1 cellular context compared by ENCODE assay signal in genomic region chr17:81917565-81918332, GRCh38.
TF ChIP-seq lines count a peak whose summit lies in the region.

Gene SIRT7, minus strand, starts transcription at chr17:81918176. Its CDS starts 45 bp downstream, at chr17:81918131.

TF ChIP-seq in WTC11, 78 proteins besides CTCF, POLR2A, EP300 and RAD21 (continued from another document and continues in another):
- TF ChIP-seq ZBTB43 (CRISPR knock-in tag; IDR thresholded peaks at IDR 0.05) (no peak), ETV6 (CRISPR knock-in tag; IDR thresholded peaks at IDR 0.05) (no peak), SMAD3 (CRISPR knock-in tag; IDR thresholded peaks at IDR 0.05; ENCODE audit: borderline replicate concordance) (no peak), SP1 (CRISPR knock-in tag; conservative IDR thresholded peaks at IDR 0.05) (peak; percentile 83), GABPB1 (CRISPR knock-in tag; IDR thresholded peaks at IDR 0.05) (no peak), FOXJ3 (CRISPR knock-in tag; IDR thresholded peaks at IDR 0.05; ENCODE audit: borderline replicate concordance) (no peak), PRRX2 (CRISPR knock-in tag; IDR thresholded peaks at IDR 0.05) (0 out of 2 replicates have a peak, but pooled peaks have one; percentile 64), ESRRA (CRISPR knock-in tag; IDR thresholded peaks at IDR 0.05; ENCODE audit: borderline replicate concordance) (no peak), JAZF1 (CRISPR knock-in tag; IDR thresholded peaks at IDR 0.05) (no peak), E2F4 (CRISPR knock-in tag; IDR thresholded peaks at IDR 0.05; ENCODE audit: borderline replicate concordance, low read depth) (no peak), RELA (CRISPR knock-in tag; IDR thresholded peaks at IDR 0.05; ENCODE audit: borderline replicate concordance) (no peak), USF1 (CRISPR knock-in tag; IDR thresholded peaks at IDR 0.05) (no peak), ZNF416 (CRISPR knock-in tag; IDR thresholded peaks at IDR 0.05) (0 out of 2 replicates have a peak, but pooled peaks have one; percentile 49), FOXP4 (CRISPR knock-in tag; IDR thresholded peaks at IDR 0.05) (no peak), ELF4 (CRISPR knock-in tag; IDR thresholded peaks at IDR 0.05; ENCODE audit: low read depth) (no peak), ERG (CRISPR knock-in tag; IDR thresholded peaks at IDR 0.05) (no peak), FOXK1 (CRISPR knock-in tag; IDR thresholded peaks at IDR 0.05) (0 out of 2 replicates have a peak, but pooled peaks have one; percentile 37), TCF7 (CRISPR knock-in tag; IDR thresholded peaks at IDR 0.05; ENCODE audit: low read depth) (no peak), HMGA2 (CRISPR knock-in tag; IDR thresholded peaks at IDR 0.05) (no peak), KAT7 (CRISPR knock-in tag; IDR thresholded peaks at IDR 0.05; ENCODE audit: borderline replicate concordance) (no peak), IRF1 (CRISPR knock-in tag; IDR thresholded peaks at IDR 0.05) (no peak), AR (CRISPR knock-in tag; IDR thresholded peaks at IDR 0.05) (no peak), ZMAT4 (CRISPR knock-in tag; IDR thresholded peaks at IDR 0.05) (no peak), ZNF423 (CRISPR knock-in tag; IDR thresholded peaks at IDR 0.05) (no peak), NR2C2 (CRISPR knock-in tag; IDR thresholded peaks at IDR 0.05) (no peak), CREM (CRISPR knock-in tag; IDR thresholded peaks at IDR 0.05) (peak; percentile 58; the same call in 1 of the 2 replicates), ARID4B (CRISPR knock-in tag; IDR thresholded peaks at IDR 0.05; ENCODE audit: borderline replicate concordance) (0 out of 2 replicates have a peak, but pooled peaks have one; percentile 13), ZNF532 (CRISPR knock-in tag; IDR thresholded peaks at IDR 0.05; ENCODE audit: borderline replicate concordance) (0 out of 2 replicates have a peak, but pooled peaks have one; percentile 50), CDX4 (CRISPR knock-in tag; IDR thresholded peaks at IDR 0.05; ENCODE audit: borderline replicate concordance) (no peak), ZNF425 (CRISPR knock-in tag; conservative IDR thresholded peaks at IDR 0.05) (no peak)
